In the genomic region with DNA sequence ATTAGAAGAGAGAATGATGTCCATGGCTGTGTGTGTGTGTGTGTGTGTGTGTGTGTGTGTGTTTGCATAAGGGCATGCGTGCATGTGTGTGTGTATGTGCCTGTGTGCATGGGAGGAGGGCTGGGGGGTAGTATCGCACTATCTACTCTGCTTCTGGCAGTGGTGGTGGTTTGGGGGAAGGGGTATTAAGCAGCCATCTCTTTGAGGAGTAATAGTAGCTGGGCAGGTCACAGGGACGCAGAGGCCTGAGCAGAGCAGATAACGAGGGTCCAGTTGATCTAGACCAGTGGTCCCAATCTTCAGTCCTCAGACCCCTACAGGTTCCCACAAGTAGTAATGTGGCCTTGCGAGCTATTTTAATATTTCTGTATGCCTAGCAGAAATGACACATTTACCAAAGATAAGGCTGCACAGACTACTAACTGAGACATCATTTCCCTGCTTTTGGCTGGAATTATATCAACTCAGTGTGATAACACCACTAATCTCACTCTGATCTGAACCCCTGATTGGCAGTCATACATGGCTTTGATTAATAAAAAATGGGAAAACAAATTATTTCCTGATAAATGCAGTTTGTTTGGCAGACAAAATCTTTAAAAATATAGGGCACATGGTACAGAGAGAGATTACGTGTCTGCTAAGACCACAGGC, we compare ENCODE assay signal across 19 cellular contexts.
"Had no signal": no experiment of that assay in that cellular context is flagged by ENCODE, and none has a peak within 500 bp of the region (broad histone marks: within the 10 kb centered on the region; RNA-seq: fewer than 3 reads in every experiment).

No MANE protein-coding gene starts in this region.

- H3K4me3 ChIP-seq: MG63 had no signal

- H3K27me3 ChIP-seq: MG63 had no signal

- DNase-seq: IMR-90, Karpas-422, KG1, MG63, NCI-H1092, NCI-H1105 treated with DMSO at 0.1 percent for 48 hours, NCI-H1417 treated with DMSO at 0.1 percent for 48 hours, NCI-H146, NCI-H1694 treated with DMSO at 0.1 percent for 48 hours, NCI-H1930, NCI-H2081, NCI-H2107, NCI-H2227 treated with DMSO at 0.1 percent for 48 hours, NCI-H524, NCI-H526 treated with DMSO at 0.1 percent for 48 hours, NCI-H774, RPMI8226, SHP77 had no signal

- H3K9me3 ChIP-seq: MG63 had no signal

- H3K36me3 ChIP-seq: MG63 had no signal

- ATAC-seq: HepG2 had no signal
